Comparison of ENCODE assay signal across 27 cellular contexts in the genomic region with DNA sequence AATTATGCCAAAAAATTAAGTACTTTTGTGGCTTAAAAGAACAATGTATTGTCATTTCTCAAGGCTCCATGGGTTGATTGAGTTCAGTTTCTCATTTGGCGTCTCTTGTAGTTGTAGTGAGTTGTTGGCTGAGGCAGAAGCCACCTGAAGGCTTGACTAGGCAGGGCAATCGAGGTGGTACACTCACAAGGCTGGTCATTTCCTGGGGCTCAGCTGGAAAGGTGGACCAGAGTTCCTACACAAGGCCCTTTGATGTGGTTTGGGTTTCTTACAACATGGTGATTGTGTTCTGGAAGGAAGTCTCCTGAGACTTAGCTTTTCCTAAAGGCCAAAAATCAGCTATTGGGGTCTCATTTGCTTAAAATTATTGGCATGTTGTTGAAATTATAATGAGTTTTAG. TPM values are rescaled to one million over a fixed set of nuclear protein-coding genes. Genes with fewer than 3 reads are reported as not detected.
"Had no signal": no experiment of that assay in that cellular context is flagged by ENCODE, and none has a peak within 500 bp of the region (broad histone marks: within the 10 kb centered on the region; RNA-seq: fewer than 3 reads in every experiment).

No MANE protein-coding gene starts in this region.

- ATAC-seq: mucosa of descending colon; naive thymus-derived CD4-positive, alpha-beta T cell; right lobe of liver; stimulated activated naive CD8-positive, alpha-beta T cell treated with anti-CD3 and anti-CD28 coated beads, Interleukin-15, amount 100 ng/mL, for 72 hours had no signal

- H3K4me2 ChIP-seq: smooth muscle cell had no signal

- H3K9me3 ChIP-seq: mucosa of descending colon, ovary, right atrium auricular region, right lobe of liver, uterus had no signal

- H3K27me3 ChIP-seq: ovary, right atrium auricular region, right lobe of liver, uterus had no signal

- H3K27ac ChIP-seq: left ventricle myocardium inferior, ovary, right atrium auricular region, right lobe of liver, tibial nerve, uterus had no signal

- DNase-seq: hypothalamus; islet precursor cell; left ventricle myocardium inferior; midbrain; mucosa of descending colon; naive thymus-derived CD4-positive, alpha-beta T cell; ovary; right lobe of liver; stimulated activated CD4-positive, alpha-beta T cell treated with anti-CD3 and anti-CD28 coated beads, Interleukin-1b, Interleukin-23, amount 100 ng/mL, for 48 hours; stimulated activated CD4-positive, alpha-beta T cell treated with anti-CD3 and anti-CD28 coated beads, Interleukin-2, amount 100 ng/mL, for 48 hours; stimulated activated CD4-positive, alpha-beta T cell treated with anti-CD3 and anti-CD28 coated beads, Interleukin-4, amount 100 ng/mL, for 4 hours; stimulated activated CD8-positive, alpha-beta memory T cell treated with anti-CD3 and anti-CD28 coated beads, Interleukin-4, amount 100 ng/mL, for 48 hours; stimulated activated naive CD4-positive, alpha-beta T cell treated with Interleukin-2 at 50 U/mL for 16 hours; stimulated activated naive CD8-positive, alpha-beta T cell treated with anti-CD3 and anti-CD28 coated beads, Interleukin-15, amount 100 ng/mL, for 72 hours; substantia nigra; uterus had no signal

- H3K4me3 ChIP-seq: left ventricle myocardium inferior, lung, mucosa of descending colon, ovary, right atrium auricular region, right lobe of liver, smooth muscle cell, tibial nerve, uterus had no signal

- H3K4me1 ChIP-seq: left ventricle myocardium inferior, right atrium auricular region, tibial nerve, uterus had no signal

- H3K36me3 ChIP-seq: left ventricle myocardium inferior, ovary, right atrium auricular region, right lobe of liver, tibial nerve, uterus had no signal

RNA-seq across cellular contexts. Expression of a gene that starts 22.6 kb away (rescaled TPM):
- total RNA-seq: kidney epithelial cell; left ventricle myocardium inferior; mesenteric fat pad; mucosa of descending colon; naive thymus-derived CD4-positive, alpha-beta T cell; progenitor cell of endocrine pancreas; pulmonary artery endothelial cell; renal cortical epithelial cell; right atrium auricular region; right lobe of liver; smooth muscle cell; tibial nerve; ureter had no signal
- polyA plus RNA-seq: naive thymus-derived CD4-positive, alpha-beta T cell; neural cell; smooth muscle cell had no signal
